Comparison of ENCODE assay signal across 35 cellular contexts in genomic region chr7:118907911-118908527, GRCh38.
"Had no signal": no experiment of that assay in that cellular context is flagged by ENCODE, and none has a peak within 500 bp of the region (broad histone marks: within the 10 kb centered on the region; RNA-seq: fewer than 3 reads in every experiment).

No MANE protein-coding gene starts in this region.

- H3K36me3 Mint-ChIP-seq: activated CD4-positive, alpha-beta memory T cell treated with anti-CD3 and anti-CD28 coated beads for 36 hours; activated naive CD4-positive, alpha-beta T cell treated with anti-CD3 and anti-CD28 coated beads, Interleukin-2, amount 50 U/mL, for 72 hours; activated naive CD8-positive, alpha-beta T cell treated with anti-CD3 and anti-CD28 coated beads for 36 hours had no signal

- ATAC-seq: activated CD8-positive, alpha-beta T cell treated with anti-CD3 and anti-CD28 coated beads for 36 hours; activated naive CD4-positive, alpha-beta T cell treated with anti-CD3 and anti-CD28 coated beads, Interleukin-2, amount 50 U/mL, for 72 hours; activated T-cell treated with anti-CD3 and anti-CD28 coated beads, Interleukin-2, amount 50 U/mL, for 4 hours; activated T-cell treated with anti-CD3 and anti-CD28 coated beads, Interleukin-2, amount 50 U/mL, for 72 hours; activated T-helper 17 cell treated with anti-CD3 and anti-CD28 coated beads, Interleukin-2, amount 50 U/mL, for 72 hours; body of pancreas had no signal

- H3K4me1 Mint-ChIP-seq: activated B cell treated with CpG ODN at 0.5 μM for 24 hours; activated CD4-positive, alpha-beta T cell treated with anti-CD3 and anti-CD28 coated beads, Interleukin-2, amount 10 ng/mL, durations not matched to agents 24 days and 14 days; activated naive CD8-positive, alpha-beta T cell treated with anti-CD3 and anti-CD28 coated beads for 36 hours; activated T-helper 17 cell treated with anti-CD3 and anti-CD28 coated beads, Interleukin-2, amount 50 U/mL, for 72 hours had no signal

- H3K4me1 ChIP-seq: adrenal gland, body of pancreas, breast epithelium had no signal

- H3K27ac ChIP-seq: adrenal gland, body of pancreas, brain microvascular endothelial cell, breast epithelium, VCaP had no signal

- DNase-seq: activated B cell treated with CpG ODN at 0.5 μM for 24 hours; activated CD4-positive, alpha-beta memory T cell treated with anti-CD3 and anti-CD28 coated beads for 36 hours; activated CD4-positive, alpha-beta T cell treated with anti-CD3 and anti-CD28 coated beads for 4 hours; activated CD4-positive, alpha-beta T cell treated with anti-CD3 and anti-CD28 coated beads, Interleukin-2, amount 10 ng/mL, durations not matched to agents 24 days and 14 days; activated CD4-positive, alpha-beta T cell treated with anti-CD3 and anti-CD28 coated beads, Interleukin-2, amount 50 U/mL, for 1 hour; activated CD4-positive, alpha-beta T cell treated with anti-CD3 and anti-CD28 coated beads, Interleukin-2, amount 50 U/mL, for 4 hours; activated CD4-positive, CD25-positive, alpha-beta regulatory T cell treated with anti-CD3 and anti-CD28 coated beads, Interleukin-2, amount 50 U/mL, for 72 hours; activated CD8-positive, alpha-beta memory T cell treated with anti-CD3 and anti-CD28 coated beads, Interleukin-2, amount 50 U/mL, for 4 hours; activated CD8-positive, alpha-beta T cell treated with anti-CD3 and anti-CD28 coated beads for 36 hours; activated effector memory CD4-positive, alpha-beta T cell treated with anti-CD3 and anti-CD28 coated beads, Interleukin-2, amount 50 U/mL, for 16 hours; activated gamma-delta T cell treated with Interleukin-2 at 50 U/mL for 16 hours; activated naive CD4-positive, alpha-beta T cell; activated naive CD4-positive, alpha-beta T cell treated with anti-CD3 and anti-CD28 coated beads for 36 hours; activated naive CD4-positive, alpha-beta T cell treated with anti-CD3 and anti-CD28 coated beads, Interleukin-2, amount 50 U/mL, for 16 hours; activated naive CD8-positive, alpha-beta T cell treated with anti-CD3 and anti-CD28 coated beads for 36 hours; activated T-cell treated with anti-CD3 and anti-CD28 coated beads for 4 hours; activated T-cell treated with anti-CD3 and anti-CD28 coated beads, Interleukin-2, amount 50 U/mL, for 1 hour; activated T-cell treated with anti-CD3 and anti-CD28 coated beads, Interleukin-2, amount 50 U/mL, for 4 hours; activated T-cell treated with anti-CD3 and anti-CD28 coated beads, Interleukin-2, amount 50 U/mL, for 72 hours; adrenal gland; amniotic stem cell; aorta; body of pancreas; brain microvascular endothelial cell; central memory CD4-positive, alpha-beta T cell; T-helper 2 cell; T-helper 9 cell had no signal

- H3K27ac Mint-ChIP-seq: activated B cell treated with CpG ODN at 0.5 μM for 24 hours; activated CD4-positive, alpha-beta memory T cell treated with anti-CD3 and anti-CD28 coated beads for 36 hours; activated CD4-positive, alpha-beta T cell treated with anti-CD3 and anti-CD28 coated beads, Interleukin-2, amount 10 ng/mL, durations not matched to agents 24 days and 14 days; activated CD8-positive, alpha-beta T cell treated with anti-CD3 and anti-CD28 coated beads for 36 hours; activated naive CD4-positive, alpha-beta T cell treated with anti-CD3 and anti-CD28 coated beads for 36 hours; activated naive CD4-positive, alpha-beta T cell treated with anti-CD3 and anti-CD28 coated beads, Interleukin-2, amount 50 U/mL, for 72 hours; activated naive CD8-positive, alpha-beta T cell treated with anti-CD3 and anti-CD28 coated beads for 36 hours; activated T-cell treated with anti-CD3 and anti-CD28 coated beads, Interleukin-2, amount 50 U/mL, for 72 hours; activated T-helper 1 cell treated with anti-CD3 and anti-CD28 coated beads, Interleukin-12 subunit alpha, Interleukin-12 subunit beta, Interleukin-2, Interleukin-4 antibody, amounts not matched to agents 30 ng/mL and 10 ng/mL and 1 ng/mL, durations not matched to agents 14 hours and 24 hours and 36 hours; activated T-helper 17 cell treated with anti-CD3 and anti-CD28 coated beads, Interleukin-2, amount 50 U/mL, for 72 hours; T-helper 2 cell treated with Interferon-gamma antibody and Interleukin-4, amounts not matched to agents 5 μg/mL and 100 μg/mL, for 36 hours had no signal

- H3K4me3 Mint-ChIP-seq: activated B cell treated with CpG ODN at 0.5 μM for 24 hours; activated CD4-positive, alpha-beta memory T cell treated with anti-CD3 and anti-CD28 coated beads for 36 hours; activated CD4-positive, alpha-beta T cell treated with anti-CD3 and anti-CD28 coated beads, Interleukin-2, amount 10 ng/mL, durations not matched to agents 24 days and 14 days; activated CD8-positive, alpha-beta T cell treated with anti-CD3 and anti-CD28 coated beads for 36 hours; activated naive CD4-positive, alpha-beta T cell treated with anti-CD3 and anti-CD28 coated beads for 36 hours; activated naive CD8-positive, alpha-beta T cell treated with anti-CD3 and anti-CD28 coated beads for 36 hours; activated T-cell treated with anti-CD3 and anti-CD28 coated beads, Interleukin-2, amount 50 U/mL, for 4 hours; activated T-cell treated with anti-CD3 and anti-CD28 coated beads, Interleukin-2, amount 50 U/mL, for 72 hours; activated T-helper 1 cell treated with anti-CD3 and anti-CD28 coated beads, Interleukin-12 subunit alpha, Interleukin-12 subunit beta, Interleukin-2, Interleukin-4 antibody, amounts not matched to agents 30 ng/mL and 10 ng/mL and 1 ng/mL, durations not matched to agents 14 hours and 24 hours and 36 hours; activated T-helper 17 cell treated with anti-CD3 and anti-CD28 coated beads, Interleukin-2, amount 50 U/mL, for 72 hours; T-helper 2 cell treated with Interferon-gamma antibody and Interleukin-4, amounts not matched to agents 5 μg/mL and 100 μg/mL, for 36 hours had no signal

- H3K4me3 ChIP-seq: adrenal gland, body of pancreas, breast epithelium had no signal

- H3K36me3 ChIP-seq: adrenal gland, brain microvascular endothelial cell, breast epithelium had no signal

- H3K9me3 ChIP-seq: adrenal gland, body of pancreas, breast epithelium had no signal

- H3K27me3 Mint-ChIP-seq: activated B cell treated with CpG ODN at 0.5 μM for 24 hours; activated CD4-positive, alpha-beta memory T cell treated with anti-CD3 and anti-CD28 coated beads for 36 hours; activated CD4-positive, alpha-beta T cell treated with anti-CD3 and anti-CD28 coated beads, Interleukin-2, amount 10 ng/mL, durations not matched to agents 24 days and 14 days; activated CD8-positive, alpha-beta T cell treated with anti-CD3 and anti-CD28 coated beads for 36 hours; activated naive CD8-positive, alpha-beta T cell treated with anti-CD3 and anti-CD28 coated beads for 36 hours; activated T-helper 17 cell treated with anti-CD3 and anti-CD28 coated beads, Interleukin-2, amount 50 U/mL, for 72 hours had no signal

- H3K9me3 Mint-ChIP-seq: activated B cell treated with CpG ODN at 0.5 μM for 24 hours; activated CD4-positive, alpha-beta T cell treated with anti-CD3 and anti-CD28 coated beads, Interleukin-2, amount 10 ng/mL, durations not matched to agents 24 days and 14 days; activated CD8-positive, alpha-beta T cell treated with anti-CD3 and anti-CD28 coated beads for 36 hours; activated naive CD4-positive, alpha-beta T cell treated with anti-CD3 and anti-CD28 coated beads for 36 hours; activated naive CD8-positive, alpha-beta T cell treated with anti-CD3 and anti-CD28 coated beads for 36 hours; activated T-cell treated with anti-CD3 and anti-CD28 coated beads, Interleukin-2, amount 50 U/mL, for 4 hours; activated T-helper 1 cell treated with anti-CD3 and anti-CD28 coated beads, Interleukin-12 subunit alpha, Interleukin-12 subunit beta, Interleukin-2, Interleukin-4 antibody, amounts not matched to agents 30 ng/mL and 10 ng/mL and 1 ng/mL, durations not matched to agents 14 hours and 24 hours and 36 hours; activated T-helper 17 cell treated with anti-CD3 and anti-CD28 coated beads, Interleukin-2, amount 50 U/mL, for 72 hours; T-helper 2 cell treated with Interferon-gamma antibody and Interleukin-4, amounts not matched to agents 5 μg/mL and 100 μg/mL, for 36 hours had no signal

- H3K27me3 ChIP-seq: adrenal gland, body of pancreas, brain microvascular endothelial cell, breast epithelium had no signal

- FAIRE-seq: astrocyte, TTC549 had no signal
